In the genomic region with DNA sequence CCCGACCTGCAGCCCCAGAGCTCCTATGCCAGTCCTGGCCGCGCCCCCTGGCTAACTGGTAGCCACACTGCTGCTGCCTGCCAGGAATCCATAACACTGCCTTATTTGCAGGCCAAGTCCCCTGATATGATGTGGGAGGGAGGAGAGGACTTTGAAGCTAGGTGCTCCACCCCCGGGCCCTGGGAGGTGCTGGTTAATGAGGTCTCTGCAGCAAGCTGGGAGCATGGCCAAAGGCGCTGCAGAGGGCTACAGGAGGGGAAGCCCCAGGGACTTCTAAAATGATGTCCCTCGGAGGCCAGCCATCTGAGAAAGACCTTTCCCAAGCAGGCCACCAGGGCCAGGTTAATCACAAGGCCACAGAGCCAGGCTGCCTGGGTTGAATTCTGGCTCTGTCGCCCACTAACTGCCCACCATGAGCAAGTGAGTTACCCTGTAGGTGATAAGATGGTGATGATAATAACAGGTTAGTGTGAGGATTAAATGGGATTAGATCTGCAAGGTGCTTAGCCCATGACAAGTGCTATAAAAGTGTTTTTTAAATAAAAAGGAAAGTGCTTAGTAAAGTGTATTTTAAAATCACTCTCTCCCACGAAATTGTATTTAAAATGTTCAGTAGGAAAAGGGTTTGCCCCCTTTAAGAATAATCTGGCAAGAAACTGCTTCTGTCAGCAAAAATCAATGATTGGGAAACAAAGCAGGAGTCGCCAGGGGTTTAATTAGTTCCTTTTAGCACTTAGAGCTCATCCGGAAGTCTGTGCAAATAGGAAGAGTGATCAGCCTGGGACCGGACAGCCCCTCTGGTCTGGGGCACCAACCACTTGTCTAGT, we compare ENCODE assay signal across 1 cellular context.
A peak's percentile ranks its signal among the peaks of the same experiment; 100 is the strongest.
TF ChIP-seq lines count a peak whose summit lies in the region.

No MANE protein-coding gene starts in this region.

TF ChIP-seq in liver, 16 proteins besides CTCF, POLR2A, EP300 and RAD21 (continued from another document):
- peak; percentile 61 for TF ChIP-seq YY1 (IDR thresholded peaks at IDR 0.05)
- no peak for TF ChIP-seq NR2F2 (IDR thresholded peaks at IDR 0.05)
- peak in 1 of 2 donors; percentile 50 for TF ChIP-seq RXRA (IDR thresholded peaks at IDR 0.05)
- TF ChIP-seq HNF4A (conservative IDR thresholded peaks at IDR 0.05), result peak; percentile 50 to 74
- TF ChIP-seq, protein P1, sequence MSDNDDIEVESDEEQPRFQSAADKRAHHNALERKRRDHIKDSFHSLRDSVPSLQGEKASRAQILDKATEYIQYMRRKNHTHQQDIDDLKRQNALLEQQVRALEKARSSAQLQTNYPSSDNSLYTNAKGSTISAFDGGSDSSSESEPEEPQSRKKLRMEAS (IDR thresholded peaks at IDR 0.05), result no peak
- no peak for TF ChIP-seq TAF1 (conservative IDR thresholded peaks at IDR 0.05)
- no peak for TF ChIP-seq JUND (IDR thresholded peaks at IDR 0.05)
- TF ChIP-seq, protein P2, sequence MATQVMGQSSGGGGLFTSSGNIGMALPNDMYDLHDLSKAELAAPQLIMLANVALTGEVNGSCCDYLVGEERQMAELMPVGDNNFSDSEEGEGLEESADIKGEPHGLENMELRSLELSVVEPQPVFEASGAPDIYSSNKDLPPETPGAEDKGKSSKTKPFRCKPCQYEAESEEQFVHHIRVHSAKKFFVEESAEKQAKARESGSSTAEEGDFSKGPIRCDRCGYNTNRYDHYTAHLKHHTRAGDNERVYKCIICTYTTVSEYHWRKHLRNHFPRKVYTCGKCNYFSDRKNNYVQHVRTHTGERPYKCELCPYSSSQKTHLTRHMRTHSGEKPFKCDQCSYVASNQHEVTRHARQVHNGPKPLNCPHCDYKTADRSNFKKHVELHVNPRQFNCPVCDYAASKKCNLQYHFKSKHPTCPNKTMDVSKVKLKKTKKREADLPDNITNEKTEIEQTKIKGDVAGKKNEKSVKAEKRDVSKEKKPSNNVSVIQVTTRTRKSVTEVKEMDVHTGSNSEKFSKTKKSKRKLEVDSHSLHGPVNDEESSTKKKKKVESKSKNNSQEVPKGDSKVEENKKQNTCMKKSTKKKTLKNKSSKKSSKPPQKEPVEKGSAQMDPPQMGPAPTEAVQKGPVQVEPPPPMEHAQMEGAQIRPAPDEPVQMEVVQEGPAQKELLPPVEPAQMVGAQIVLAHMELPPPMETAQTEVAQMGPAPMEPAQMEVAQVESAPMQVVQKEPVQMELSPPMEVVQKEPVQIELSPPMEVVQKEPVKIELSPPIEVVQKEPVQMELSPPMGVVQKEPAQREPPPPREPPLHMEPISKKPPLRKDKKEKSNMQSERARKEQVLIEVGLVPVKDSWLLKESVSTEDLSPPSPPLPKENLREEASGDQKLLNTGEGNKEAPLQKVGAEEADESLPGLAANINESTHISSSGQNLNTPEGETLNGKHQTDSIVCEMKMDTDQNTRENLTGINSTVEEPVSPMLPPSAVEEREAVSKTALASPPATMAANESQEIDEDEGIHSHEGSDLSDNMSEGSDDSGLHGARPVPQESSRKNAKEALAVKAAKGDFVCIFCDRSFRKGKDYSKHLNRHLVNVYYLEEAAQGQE (IDR thresholded peaks at IDR 0.05), result no peak
- no peak for TF ChIP-seq FOXA1 (IDR thresholded peaks at IDR 0.05)
- no peak for TF ChIP-seq HNF4G (IDR thresholded peaks at IDR 0.05)
TF ChIP-seq in liver: peak in this region for 4.
